14 cellular contexts compared by ENCODE assay signal in genomic region chr7:3549598-3549997, GRCh38.
"Had no signal": no experiment of that assay in that cellular context is flagged by ENCODE, and none has a peak within 500 bp of the region (broad histone marks: within the 10 kb centered on the region; RNA-seq: fewer than 3 reads in every experiment).

No MANE protein-coding gene starts in this region.

- H3K27ac Mint-ChIP-seq: naive thymus-derived CD4-positive, alpha-beta T cell had no signal

- H3K36me3 ChIP-seq: colonic mucosa, gastrocnemius medialis, neutrophil had no signal

- H3K27me3 ChIP-seq: colonic mucosa, gastrocnemius medialis had no signal

- H3K27ac ChIP-seq: colonic mucosa, gastrocnemius medialis, neutrophil had no signal

- H3K4me3 ChIP-seq: colonic mucosa, gastrocnemius medialis, lung had no signal

- H3K4me3 Mint-ChIP-seq: naive thymus-derived CD4-positive, alpha-beta T cell had no signal

- H3K4me1 ChIP-seq: colonic mucosa, gastrocnemius medialis had no signal

- H3K9me3 ChIP-seq: colonic mucosa, gastrocnemius medialis, neutrophil had no signal

- ATAC-seq: esophagus mucosa; gastrocnemius medialis; left colon; left ventricle myocardium superior; naive thymus-derived CD4-positive, alpha-beta T cell; sciatic nerve had no signal

- DNase-seq: cerebellar nuclear complex; colonic mucosa; dermis blood vessel endothelial cell; gastrocnemius medialis; left colon; left ventricle myocardium superior; naive thymus-derived CD4-positive, alpha-beta T cell; posterior cingulate gyrus; stimulated activated naive CD4-positive, alpha-beta T cell treated with Interleukin-2 at 50 U/mL for 16 hours; trophoblast cell had no signal
